In the genomic region with DNA sequence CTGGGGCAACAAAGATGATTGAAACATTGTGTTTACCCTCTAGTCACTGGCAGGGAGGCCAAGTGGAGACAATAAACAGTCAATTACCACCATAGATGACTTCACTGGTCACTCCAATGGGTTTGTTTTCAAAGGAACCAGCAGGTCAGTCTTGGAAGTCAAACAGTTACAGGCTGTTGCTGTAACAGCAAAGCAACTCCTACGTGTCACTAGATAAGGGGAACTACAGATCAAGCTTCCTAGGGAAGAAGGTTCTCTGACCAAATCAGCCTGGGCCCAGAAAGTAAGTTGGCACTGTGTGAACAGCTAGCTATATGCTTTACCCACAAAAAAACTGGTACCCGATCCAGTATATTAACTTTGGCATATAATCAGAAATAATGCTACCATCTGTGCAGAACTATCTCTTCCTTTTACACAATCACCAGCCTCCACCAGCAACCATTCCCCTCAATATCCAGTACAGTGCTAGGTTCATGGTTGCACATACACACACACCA, we compare ENCODE assay signal across 18 cellular contexts. TPM values are rescaled to one million over a fixed set of nuclear protein-coding genes. Genes with fewer than 3 reads are reported as not detected.
DNase-seq lines count a peak whose midpoint lies in the region; ATAC-seq and TF ChIP-seq lines count a peak whose summit lies in the region.
"Had no signal": no experiment of that assay in that cellular context is flagged by ENCODE, and none has a peak within 500 bp of the region (broad histone marks: within the 10 kb centered on the region; RNA-seq: fewer than 3 reads in every experiment).

No MANE protein-coding gene starts in this region.

- H3K27me3 Mint-ChIP-seq in activated T-cell treated with anti-CD3 and anti-CD28 coated beads, Interleukin-2, amount 50 U/mL, for 72 hours (ENCODE audit: low read depth) = no peaks in the 10 kb centered on the region
- no peaks in the 10 kb centered on the region for H3K27me3 Mint-ChIP-seq in activated T-helper 2 cell treated with anti-CD3 and anti-CD28 coated beads, Interferon-gamma antibody, Interleukin-2, Interleukin-4, amounts not matched to agents 10 μg/mL and 5 μg/mL and 100 μg/mL, durations not matched to agents 14 hours and 24 hours and 36 hours (ENCODE audit: low read depth)
- no peaks in the 10 kb centered on the region for H3K27me3 Mint-ChIP-seq in endodermal cell (ENCODE audit: insufficient read depth)

- peaks cover 12% of the 10 kb centered on the region for H3K4me1 ChIP-seq in psoas muscle
- peaks cover 7% of the 10 kb centered on the region for H3K4me1 ChIP-seq in endodermal cell (ENCODE audit: control insufficient read depth, insufficient read depth, low read length)

- peaks cover 11 to 22% of the 10 kb centered on the region in 2 donors for H3K36me3 Mint-ChIP-seq in activated T-cell treated with anti-CD3 and anti-CD28 coated beads, Interleukin-2, amount 50 U/mL, for 72 hours (ENCODE audit: insufficient read depth in 2 of 2)
- H3K36me3 Mint-ChIP-seq in activated T-helper 2 cell treated with anti-CD3 and anti-CD28 coated beads, Interferon-gamma antibody, Interleukin-2, Interleukin-4, amounts not matched to agents 10 μg/mL and 5 μg/mL and 100 μg/mL, durations not matched to agents 14 hours and 24 hours and 36 hours (ENCODE audit: low read depth) = peaks cover 18% of the 10 kb centered on the region
- H3K36me3 Mint-ChIP-seq in endodermal cell (ENCODE audit: low read depth) = no peaks in the 10 kb centered on the region

- no peaks in the 10 kb centered on the region for H3K36me3 ChIP-seq in psoas muscle (ENCODE audit: insufficient read depth in 1 of 2, low read depth in 1 of 2)
- no peaks in the 10 kb centered on the region for H3K36me3 ChIP-seq in endodermal cell (ENCODE audit: control insufficient read depth, insufficient read depth, low read length)

- ATAC-seq in activated T-cell treated with anti-CD3 and anti-CD28 coated beads, Interleukin-2, amount 50 U/mL, for 72 hours (replicated peaks in 1 of 2) = no peak
- ATAC-seq in psoas muscle (no peak), HG02885 (IDR thresholded peaks at IDR 0.05; ENCODE audit: poor library complexity, unreplicated experiment) (no peak)

- no peak overlapping the region for H3K9ac ChIP-seq in endodermal cell (ENCODE audit: extremely low read depth, low read length, poor library complexity, severe bottlenecking)

- H3K4me1 Mint-ChIP-seq in activated T-cell treated with anti-CD3 and anti-CD28 coated beads, Interleukin-2, amount 50 U/mL, for 72 hours (ENCODE audit: low read depth) = peaks cover 94% of the 10 kb centered on the region
- peaks cover 77% of the 10 kb centered on the region for H3K4me1 Mint-ChIP-seq in activated T-helper 2 cell treated with anti-CD3 and anti-CD28 coated beads, Interferon-gamma antibody, Interleukin-2, Interleukin-4, amounts not matched to agents 10 μg/mL and 5 μg/mL and 100 μg/mL, durations not matched to agents 14 hours and 24 hours and 36 hours (ENCODE audit: low read depth)
- H3K4me1 Mint-ChIP-seq in endodermal cell = peaks cover 16% of the 10 kb centered on the region

- H3K4me3 ChIP-seq in psoas muscle (no peak overlapping the region), endodermal cell (ENCODE audit: low read length) (no peak overlapping the region)
- H3K4me3 ChIP-seq: testis had no signal

- no peaks in the 10 kb centered on the region for H3K9me3 ChIP-seq in psoas muscle
- no peaks in the 10 kb centered on the region for H3K9me3 ChIP-seq in endodermal cell (ENCODE audit: control insufficient read depth, low read length)
- H3K9me3 ChIP-seq: testis had no signal

- peak overlapping the region in 1 of 2 donors; percentile 11 for H3K4me3 Mint-ChIP-seq in activated T-cell treated with anti-CD3 and anti-CD28 coated beads, Interleukin-2, amount 50 U/mL, for 72 hours
- H3K4me3 Mint-ChIP-seq in activated T-helper 2 cell treated with anti-CD3 and anti-CD28 coated beads, Interferon-gamma antibody, Interleukin-2, Interleukin-4, amounts not matched to agents 10 μg/mL and 5 μg/mL and 100 μg/mL, durations not matched to agents 14 hours and 24 hours and 36 hours (ENCODE audit: low read depth) = no peak overlapping the region
- H3K4me3 Mint-ChIP-seq in endodermal cell = no peak overlapping the region

- peak overlapping the region; percentile 2 for H3K27ac ChIP-seq in psoas muscle
- no peak overlapping the region for H3K27ac ChIP-seq in endodermal cell (ENCODE audit: low read depth, low read length)
- H3K27ac ChIP-seq: testis had no signal

- intact Hi-C loops in activated T-helper 2 cell treated with anti-CD3 and anti-CD28 coated beads, Interferon-gamma antibody, Interleukin-2, Interleukin-4, amounts not matched to agents 10 μg/mL and 5 μg/mL and 100 μg/mL, durations not matched to agents 14 hours and 24 hours and 36 hours (cut with micrococcal nuclease) = loop anchor here (5.0 kb wide), 2 partner anchors 59 to 119 kb away; no protein-coding TSS in a partner anchor
- intact Hi-C loops in psoas muscle (cut with DNase I) = no loop called here

- DNase-seq in activated T-cell treated with anti-CD3 and anti-CD28 coated beads, Interleukin-2, amount 50 U/mL, for 72 hours = no peak
- no peak for DNase-seq in activated T-cell treated with anti-CD3 and anti-CD28 coated beads for 4 hours
- peak; percentile 45 for DNase-seq in NOMO-1 treated with DMSO at 0.1 percent for 48 hours (lab: John Stamatoyannopoulos, UW; ENCODE audit: unreplicated experiment)
- DNase-seq in activated T-helper 2 cell treated with anti-CD3 and anti-CD28 coated beads, Interferon-gamma antibody, Interleukin-2, Interleukin-4, amounts not matched to agents 10 μg/mL and 5 μg/mL and 100 μg/mL, durations not matched to agents 14 hours and 24 hours and 36 hours (ENCODE audit: low spot score) = no peak
- no peak for DNase-seq in psoas muscle
- no peak for DNase-seq in endodermal cell
- DNase-seq in GOT3 (lab: John Stamatoyannopoulos, UW) = no peak
- DNase-seq: activated CD4-positive, CD25-positive, alpha-beta regulatory T cell; islet precursor cell; MM.1S; NCI-H2081; NCI-H526; stimulated activated CD4-positive, alpha-beta T cell treated with anti-CD3 and anti-CD28 coated beads, Interleukin-12 subunit alpha, Interleukin-12 subunit beta, amount 100 ng/mL, for 4 hours; SW 1271; testis had no signal

- peaks cover 3 to 9% of the 10 kb centered on the region in 2 donors for H3K9me3 Mint-ChIP-seq in activated T-cell treated with anti-CD3 and anti-CD28 coated beads, Interleukin-2, amount 50 U/mL, for 72 hours
- H3K9me3 Mint-ChIP-seq in activated T-helper 2 cell treated with anti-CD3 and anti-CD28 coated beads, Interferon-gamma antibody, Interleukin-2, Interleukin-4, amounts not matched to agents 10 μg/mL and 5 μg/mL and 100 μg/mL, durations not matched to agents 14 hours and 24 hours and 36 hours = peaks cover 10% of the 10 kb centered on the region
- no peaks in the 10 kb centered on the region for H3K9me3 Mint-ChIP-seq in endodermal cell

- H3K27ac Mint-ChIP-seq in activated T-cell treated with anti-CD3 and anti-CD28 coated beads, Interleukin-2, amount 50 U/mL, for 72 hours = peak overlapping the region; percentile 39
- peak overlapping the region; percentile 73 for H3K27ac Mint-ChIP-seq in activated T-helper 2 cell treated with anti-CD3 and anti-CD28 coated beads, Interferon-gamma antibody, Interleukin-2, Interleukin-4, amounts not matched to agents 10 μg/mL and 5 μg/mL and 100 μg/mL, durations not matched to agents 14 hours and 24 hours and 36 hours
- no peak overlapping the region for H3K27ac Mint-ChIP-seq in endodermal cell

- TF ChIP-seq CTCF in psoas muscle (IDR thresholded peaks at IDR 0.05) = no peak
- no peak for TF ChIP-seq CTCF in endodermal cell (conservative IDR thresholded peaks at IDR 0.05)

- 38 to 65% (median 45%) methylated on average over 2 of the region's 2 CpGs for WGBS in psoas muscle, 3 donors
- WGBS in endodermal cell (ENCODE audit: insufficient coverage in 1 of 2, insufficient read length in 1 of 2), 2 experiments = 64 to 86% methylated on average over 1 to 2 of the region's 2 CpGs

- H3K27me3 ChIP-seq in psoas muscle (ENCODE audit: insufficient read depth in 3 of 3, low read length in 2 of 3) (peaks cover 0 to 1% (median 0%) of the 10 kb centered on the region in 3 donors), endodermal cell (ENCODE audit: control insufficient read depth, insufficient read depth, low read length, poor library complexity, severe bottlenecking) (no peaks in the 10 kb centered on the region)
- H3K27me3 ChIP-seq: testis had no signal

RNA-seq across cellular contexts. Expression of a gene that starts 40.8 kb away (rescaled TPM):
- total RNA-seq in activated T-cell treated with anti-CD3 and anti-CD28 coated beads, Interleukin-2, amount 50 U/mL, for 72 hours = 10 to 100 TPM; 14.2 to 26.0 TPM
- total RNA-seq in activated T-helper 2 cell treated with anti-CD3 and anti-CD28 coated beads, Interferon-gamma antibody, Interleukin-2, Interleukin-4, amounts not matched to agents 10 μg/mL and 5 μg/mL and 100 μg/mL, durations not matched to agents 14 hours and 24 hours and 36 hours = 14.5 TPM in 2 replicates
- total RNA-seq in psoas muscle (not detected), endodermal cell (not detected)
- under 1 TPM in 1 of 3 donors, not detected in 2; 0.04 TPM for polyA plus RNA-seq in psoas muscle
- not detected for polyA plus RNA-seq in endodermal cell (2013, experiment 1 of 2)
- polyA plus RNA-seq in endodermal cell (2013, experiment 2 of 2) = not detected
- total RNA-seq: pulmonary artery endothelial cell, testis had no signal
- polyA plus RNA-seq: neural cell had no signal

Comparison
In these comparisons a context has a peak if more than half of its experiments do, and no peak if none do; other contexts are left out.
1. RNA of a gene that starts 40.8 kb away (total RNA-seq): 14.2 to 26.0 TPM in activated T-cell treated with anti-CD3 and anti-CD28 coated beads, Interleukin-2, amount 50 U/mL, for 72 hours and 14.5 TPM in activated T-helper 2 cell treated with anti-CD3 and anti-CD28 coated beads, Interferon-gamma antibody, Interleukin-2, Interleukin-4, amounts not matched to agents 10 μg/mL and 5 μg/mL and 100 μg/mL, durations not matched to agents 14 hours and 24 hours and 36 hours; not detected in psoas muscle and not detected in endodermal cell; every median in the first group is over 10 times any median in the second.